15 cellular contexts compared by ENCODE assay signal in genomic region chr5:159101689-159102088, GRCh38. TPM values are rescaled to one million over a fixed set of nuclear protein-coding genes. Genes with fewer than 3 reads are reported as not detected.
DNase-seq lines count a peak whose midpoint lies in the region; ATAC-seq and TF ChIP-seq lines count a peak whose summit lies in the region.
"Had no signal": no experiment of that assay in that cellular context is flagged by ENCODE, and none has a peak within 500 bp of the region (broad histone marks: within the 10 kb centered on the region; RNA-seq: fewer than 3 reads in every experiment).

No MANE protein-coding gene starts in this region.

- peaks cover 11% of the 10 kb centered on the region for H3K36me3 Mint-ChIP-seq in memory B cell

- peak overlapping the region; percentile 95 for H3K27ac Mint-ChIP-seq in memory B cell
- H3K27ac Mint-ChIP-seq: dendritic cell treated with granulocyte-macrophage colony-stimulating factor and Interleukin-4, amounts not matched to agents 40 ng/mL and 50 ng/mL, for 4 days had no signal

- ATAC-seq in memory B cell (ENCODE audit: low read depth) = no peak
- ATAC-seq in HG03039 (IDR thresholded peaks at IDR 0.05; ENCODE audit: unreplicated experiment) = no peak

- peak overlapping the region; percentile 81 to 94 (median 83) for H3K9ac ChIP-seq in subcutaneous abdominal adipose tissue (ENCODE audit: low read length in 5 of 5)

- peak overlapping the region; percentile 71 for H3K4me3 ChIP-seq in GM12875 (ENCODE audit: low read depth, low read length)
- H3K4me3 ChIP-seq in subcutaneous abdominal adipose tissue (ENCODE audit: low read depth in 1 of 5, low read length in 5 of 5) = peak overlapping the region; percentile 81 to 95 (median 93)
- H3K4me3 ChIP-seq in brain microvascular endothelial cell (ENCODE audit: low read depth, low read length) = no peak overlapping the region

- peak overlapping the region; percentile 100 for H3K27ac ChIP-seq in subcutaneous abdominal adipose tissue (ENCODE audit: low read depth, low read length)
- no peak overlapping the region for H3K27ac ChIP-seq in brain microvascular endothelial cell
- H3K27ac ChIP-seq: SJSA1 had no signal

- H3K27me3 Mint-ChIP-seq in memory B cell = no peaks in the 10 kb centered on the region

- in situ Hi-C loops in brain microvascular endothelial cell (cut with HindIII; ENCODE audit: low pct_ligation_motif_present, low sequenced_read_pairs) = loop anchor here (25.0 kb wide), 1 partner anchor 939 kb away; no protein-coding TSS in a partner anchor

- TF ChIP-seq CTCF in GM12875 (IDR thresholded peaks at IDR 0.05; ENCODE audit: borderline replicate concordance, insufficient read depth, low read depth, low read length) (no peak), brain microvascular endothelial cell (IDR thresholded peaks at IDR 0.05; ENCODE audit: low read depth, low read length, missing control alignments) (no peak)

- peaks cover 53% of the 10 kb centered on the region for H3K4me1 Mint-ChIP-seq in memory B cell

- DNase-seq in memory B cell (ENCODE audit: low spot score in 2 of 2) (no peak), brain microvascular endothelial cell (no peak)
- DNase-seq in stimulated activated CD4-positive, alpha-beta T cell treated with anti-CD3 and anti-CD28 coated beads, Interleukin-15, amount 100 ng/mL, for 24 hours = no peak
- DNase-seq: activated CD4-positive, alpha-beta T cell treated with anti-CD3 and anti-CD28 coated beads for 48 hours; activated naive CD4-positive, alpha-beta T cell treated with Interleukin-2 at 50 U/mL for 16 hours; EL; head of caudate nucleus; MG63; NCI-H446 treated with DMSO at 0.1 percent for 48 hours had no signal

- H3K27me3 ChIP-seq in subcutaneous abdominal adipose tissue (ENCODE audit: control insufficient read depth in 5 of 5, insufficient read depth in 4 of 5, low read length in 5 of 5) (peaks cover 0 to 5% (median 0%) of the 10 kb centered on the region in 5 donors), brain microvascular endothelial cell (replicated peaks) (no peaks in the 10 kb centered on the region)
- H3K27me3 ChIP-seq: SJSA1 had no signal

- H3K36me3 ChIP-seq in subcutaneous abdominal adipose tissue (ENCODE audit: control insufficient read depth in 5 of 5, insufficient read depth in 5 of 5, low read length in 5 of 5) (peaks cover 0 to 2% (median 0%) of the 10 kb centered on the region in 5 donors), brain microvascular endothelial cell (replicated peaks) (no peaks in the 10 kb centered on the region)
- H3K36me3 ChIP-seq: MG63 had no signal

- peak overlapping the region; percentile 95 for H3K4me3 Mint-ChIP-seq in memory B cell
- H3K4me3 Mint-ChIP-seq: dendritic cell treated with granulocyte-macrophage colony-stimulating factor and Interleukin-4, amounts not matched to agents 40 ng/mL and 50 ng/mL, for 4 days had no signal

- peaks cover 0 to 4% (median 0%) of the 10 kb centered on the region in 5 donors for H3K9me3 ChIP-seq in subcutaneous abdominal adipose tissue (ENCODE audit: control insufficient read depth in 5 of 5, low read length in 5 of 5)
- H3K9me3 ChIP-seq: MG63 had no signal

- no peaks in the 10 kb centered on the region for H3K9me3 Mint-ChIP-seq in memory B cell
- H3K9me3 Mint-ChIP-seq: dendritic cell treated with granulocyte-macrophage colony-stimulating factor and Interleukin-4, amounts not matched to agents 40 ng/mL and 50 ng/mL, for 4 days had no signal

- peaks cover 8 to 70% (median 44%) of the 10 kb centered on the region in 5 donors for H3K4me1 ChIP-seq in subcutaneous abdominal adipose tissue (ENCODE audit: control insufficient read depth in 5 of 5, insufficient read depth in 5 of 5, low read length in 5 of 5)

TF ChIP-seq in PFSK-1, 5 proteins besides CTCF, POLR2A, EP300 and RAD21:
- TF ChIP-seq TAF1 (IDR thresholded peaks at IDR 0.05; ENCODE audit: borderline replicate concordance, insufficient read depth, low read length) = no peak
- peak; percentile 70 for TF ChIP-seq POLR2AphosphoS5 (IDR thresholded peaks at IDR 0.05; ENCODE audit: low read depth, low read length)

RNA-seq across cellular contexts. Expression of gene EBF1, which starts 2.0 kb away (rescaled TPM):
- polyA plus RNA-seq in PFSK-1 (2012; ENCODE audit: insufficient read length, low read depth) = 30.2 TPM
